8 cellular contexts compared by ENCODE assay signal in genomic region chr12:104604070-104604994, GRCh38.
DNase-seq lines count a peak whose midpoint lies in the region; ATAC-seq and TF ChIP-seq lines count a peak whose summit lies in the region.

No MANE protein-coding gene starts in this region.

- DNase-seq in AG10803 (ENCODE audit: low read depth) (peak; percentile 95), T-cell (peak in 32 of 34 experiments; percentile 5 to 53 (median 26)), body of pancreas (peak; percentile 40 to 76 (median 63)), islet precursor cell (peak; percentile 100), NCI-H524 (lab: John Stamatoyannopoulos, UW) (no peak)
- DNase-seq in stimulated activated CD4-positive, alpha-beta T cell treated with anti-CD3 and anti-CD28 coated beads, Interleukin-15, amount 100 ng/mL, for 48 hours (ENCODE audit: low read depth in 2 of 2) = peak; percentile 26 to 48

- peaks cover 11% of the 10 kb centered on the region for H3K36me3 Mint-ChIP-seq in T-cell

- peak overlapping the region; percentile 81 for H3K27ac Mint-ChIP-seq in T-cell

- CTCF ChIA-PET in T-cell (lab: Charles Lee) = interaction anchor here (0.6 to 1.2 kb wide), 3 partner anchors 15 to 223 kb away, joined by 3 to 5 read pairs (median 4); no protein-coding TSS in a partner anchor

- H3K4me3 Mint-ChIP-seq in T-cell = peak overlapping the region; percentile 6 to 17 (median 13)

- no peaks in the 10 kb centered on the region for H3K27me3 ChIP-seq in body of pancreas

- intact Hi-C loops in body of pancreas (cut with DNase I) = no loop called here

- peak; percentile 76 for ATAC-seq in GM19397 (IDR thresholded peaks at IDR 0.05; ENCODE audit: unreplicated experiment)
- peak; percentile 68 for ATAC-seq in HG03457 (IDR thresholded peaks at IDR 0.05; ENCODE audit: unreplicated experiment)
- peak; percentile 83 to 87 (median 84) for ATAC-seq in T-cell (replicated peaks in 1 of 4)
- ATAC-seq in body of pancreas = peak; percentile 74

- H3K4me1 ChIP-seq in body of pancreas = peaks cover 15% of the 10 kb centered on the region

- TF ChIP-seq CTCF in AG10803 (conservative IDR thresholded peaks at IDR 0.05; ENCODE audit: low read length) = no peak
- TF ChIP-seq CTCF in body of pancreas (IDR thresholded peaks at IDR 0.05) = no peak

- H3K27me3 Mint-ChIP-seq in T-cell = no peaks in the 10 kb centered on the region

- H3K4me3 ChIP-seq in AG10803 (ENCODE audit: low read length) (peak overlapping the region; percentile 14; the same call in 1 of the 2 replicates), body of pancreas (no peak overlapping the region)

- WGBS in body of pancreas, 2 donors = 63 to 69% methylated on average over 10 of the region's 10 CpGs

- H3K4me1 Mint-ChIP-seq in T-cell = peaks cover 50 to 80% (median 72%) of the 10 kb centered on the region in 3 donors

- H3K9me3 Mint-ChIP-seq in T-cell = no peaks in the 10 kb centered on the region

- no peaks in the 10 kb centered on the region for H3K9me3 ChIP-seq in body of pancreas

- H3K36me3 ChIP-seq in body of pancreas (replicated peaks in 1 of 2; ENCODE audit: insufficient read depth in 1 of 2, low read depth in 2 of 2) = no peaks in the 10 kb centered on the region

- TF ChIP-seq POLR2A in body of pancreas (IDR thresholded peaks at IDR 0.05) = no peak

- peak overlapping the region in 3 of 4 donors; percentile 15 to 32 (median 20) for H3K27ac ChIP-seq in body of pancreas

- POLR2A ChIA-PET in T-cell (lab: Charles Lee) = interaction anchor here in 1 of 2 donors (0.6 to 1.1 kb wide), 2 partner anchors 21 to 110 kb away, joined by 4 read pairs; no protein-coding TSS in a partner anchor

Comparison
In these comparisons a context has a peak if more than half of its experiments do, and no peak if none do; other contexts are left out.
1. DNase-seq: peak in AG10803 (single experiment), T-cell (32 of 34), body of pancreas (4 of 4), islet precursor cell (single experiment) and stimulated activated CD4-positive, alpha-beta T cell treated with anti-CD3 and anti-CD28 coated beads, Interleukin-15, amount 100 ng/mL, for 48 hours (2 of 2); none in NCI-H524 (0 of 2).
2. Peak in every context shown above with its lines, with median percentiles within 50 percentile points of each other: ATAC-seq.